Comparison of ENCODE assay signal across 1 cellular context in the genomic region with DNA sequence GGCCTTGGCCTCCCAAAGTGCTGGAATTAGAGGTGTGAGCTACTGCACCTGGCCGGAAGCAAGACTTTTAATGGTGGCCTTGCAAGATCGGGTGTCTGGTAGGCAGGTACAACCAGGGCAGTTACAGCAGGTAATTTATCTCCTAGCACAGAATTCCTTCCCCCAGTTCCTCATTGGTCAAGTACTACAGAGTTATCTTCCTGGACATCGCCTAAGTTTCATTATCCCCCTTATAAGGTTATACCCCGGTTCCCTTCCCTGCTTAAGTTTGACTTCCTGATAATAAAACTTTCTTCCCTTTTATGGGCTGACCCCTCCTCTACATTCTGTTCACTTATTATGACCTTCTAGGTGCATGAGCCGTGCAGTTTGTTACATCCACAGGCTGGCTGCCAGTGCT.
TF ChIP-seq lines count a peak whose summit lies in the region.

No MANE protein-coding gene starts in this region.

TF ChIP-seq in K562, 482 proteins besides CTCF, POLR2A, EP300 and RAD21 (continued from another document):
- no peak for TF ChIP-seq LCOR (CRISPR knock-in tag; IDR thresholded peaks at IDR 0.05)
- peak in 1 of 2 experiments; percentile 52; a peak in 1 of 4 replicates for TF ChIP-seq SRF (CRISPR knock-in tag; IDR thresholded peaks at IDR 0.05)
- no peak for TF ChIP-seq ETV1 (tag; conservative IDR thresholded peaks at IDR 0.05; ENCODE audit: low read depth)
- TF ChIP-seq, protein P1, sequence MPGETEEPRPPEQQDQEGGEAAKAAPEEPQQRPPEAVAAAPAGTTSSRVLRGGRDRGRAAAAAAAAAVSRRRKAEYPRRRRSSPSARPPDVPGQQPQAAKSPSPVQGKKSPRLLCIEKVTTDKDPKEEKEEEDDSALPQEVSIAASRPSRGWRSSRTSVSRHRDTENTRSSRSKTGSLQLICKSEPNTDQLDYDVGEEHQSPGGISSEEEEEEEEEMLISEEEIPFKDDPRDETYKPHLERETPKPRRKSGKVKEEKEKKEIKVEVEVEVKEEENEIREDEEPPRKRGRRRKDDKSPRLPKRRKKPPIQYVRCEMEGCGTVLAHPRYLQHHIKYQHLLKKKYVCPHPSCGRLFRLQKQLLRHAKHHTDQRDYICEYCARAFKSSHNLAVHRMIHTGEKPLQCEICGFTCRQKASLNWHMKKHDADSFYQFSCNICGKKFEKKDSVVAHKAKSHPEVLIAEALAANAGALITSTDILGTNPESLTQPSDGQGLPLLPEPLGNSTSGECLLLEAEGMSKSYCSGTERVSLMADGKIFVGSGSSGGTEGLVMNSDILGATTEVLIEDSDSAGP (CRISPR knock-in tag; IDR thresholded peaks at IDR 0.05), result no peak
- TF ChIP-seq ETS2 (tag; IDR thresholded peaks at IDR 0.05; ENCODE audit: borderline replicate concordance, poor library complexity, severe bottlenecking), result no peak
- no peak for TF ChIP-seq KLF13 (tag; IDR thresholded peaks at IDR 0.05; ENCODE audit: borderline replicate concordance, low read depth)
- TF ChIP-seq ZNF324 (CRISPR knock-in tag; IDR thresholded peaks at IDR 0.05), result no peak
